1 cellular context compared by ENCODE assay signal in the genomic region with DNA sequence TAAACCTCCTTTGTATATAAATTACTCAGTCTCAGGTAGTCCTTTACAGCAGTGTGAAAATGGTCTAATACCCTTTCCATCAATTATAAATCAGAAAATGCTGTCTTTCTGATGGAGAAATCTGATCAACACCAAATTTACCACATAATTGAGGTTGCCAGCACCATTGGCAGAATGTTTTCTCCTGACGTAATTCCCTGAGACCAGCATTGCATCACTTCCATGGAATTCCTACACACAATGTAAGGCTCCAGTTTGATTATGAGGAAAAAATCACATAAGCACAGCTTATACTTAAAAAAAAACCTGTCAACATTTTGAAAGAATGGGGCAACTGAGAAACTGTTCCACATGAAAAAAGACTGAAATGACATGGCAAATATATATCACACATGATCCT.
A peak's percentile ranks its signal among the peaks of the same experiment; 100 is the strongest.
TF ChIP-seq lines count a peak whose summit lies in the region.

No MANE protein-coding gene starts in this region.

TF ChIP-seq in IMR-90, 13 proteins besides CTCF, POLR2A, EP300 and RAD21:
- TF ChIP-seq CEBPB (IDR thresholded peaks at IDR 0.05; ENCODE audit: low read depth, low read length) (peak; percentile 60; the same call in 1 of the 2 replicates), MXI1 (IDR thresholded peaks at IDR 0.05; ENCODE audit: borderline replicate concordance, low read depth, low read length) (no peak), SMC3 (IDR thresholded peaks at IDR 0.05; ENCODE audit: low read depth, low read length) (no peak), RCOR1 (IDR thresholded peaks at IDR 0.05; ENCODE audit: insufficient replicate concordance, low read length) (no peak)
- TF ChIP-seq, protein P1, sequence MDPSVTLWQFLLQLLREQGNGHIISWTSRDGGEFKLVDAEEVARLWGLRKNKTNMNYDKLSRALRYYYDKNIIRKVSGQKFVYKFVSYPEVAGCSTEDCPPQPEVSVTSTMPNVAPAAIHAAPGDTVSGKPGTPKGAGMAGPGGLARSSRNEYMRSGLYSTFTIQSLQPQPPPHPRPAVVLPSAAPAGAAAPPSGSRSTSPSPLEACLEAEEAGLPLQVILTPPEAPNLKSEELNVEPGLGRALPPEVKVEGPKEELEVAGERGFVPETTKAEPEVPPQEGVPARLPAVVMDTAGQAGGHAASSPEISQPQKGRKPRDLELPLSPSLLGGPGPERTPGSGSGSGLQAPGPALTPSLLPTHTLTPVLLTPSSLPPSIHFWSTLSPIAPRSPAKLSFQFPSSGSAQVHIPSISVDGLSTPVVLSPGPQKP (IDR thresholded peaks at IDR 0.05; ENCODE audit: borderline replicate concordance, low read depth, low read length): no peak
